14 cellular contexts compared by ENCODE assay signal in genomic region chr2:234218261-234219180, GRCh38.
DNase-seq lines count a peak whose midpoint lies in the region; ATAC-seq and TF ChIP-seq lines count a peak whose summit lies in the region.
"Had no signal": no experiment of that assay in that cellular context is flagged by ENCODE, and none has a peak within 500 bp of the region (broad histone marks: within the 10 kb centered on the region; RNA-seq: fewer than 3 reads in every experiment).

No MANE protein-coding gene starts in this region.

- DNase-seq in Ammon's horn (ENCODE audit: low spot score) (peak; percentile 6), GM23248 (peak; percentile 4), epithelial cell of proximal tubule (ENCODE audit: low read depth) (peak; percentile 23), GM13976 (ENCODE audit: low spot score) (no peak), H9 (no peak)
- DNase-seq: activated CD8-positive, alpha-beta T cell treated with anti-CD3 and anti-CD28 coated beads, Interleukin-2, amount 10 ng/mL, durations not matched to agents 7 days and 5 days; GDM1; GOT3; NCI-H1436; stimulated activated CD4-positive, alpha-beta T cell treated with anti-CD3 and anti-CD28 coated beads, Interleukin-2, amount 100 ng/mL, for 24 hours; stimulated activated CD8-positive, alpha-beta memory T cell treated with anti-CD3 and anti-CD28 coated beads, Interleukin-4, amount 100 ng/mL, for 48 hours had no signal

- H2BK20ac ChIP-seq in H9 (ENCODE audit: low read depth, low read length, poor library complexity, severe bottlenecking): no peak overlapping the region

- no peak overlapping the region for H3K4ac ChIP-seq in H9 (ENCODE audit: low read depth, low read length)

- H3K36me3 Mint-ChIP-seq in nephron (ENCODE audit: low read depth) (no peaks in the 10 kb centered on the region), H9 (ENCODE audit: insufficient read depth in 1 of 3, low read depth in 3 of 3) (no peaks in the 10 kb centered on the region)

- TF ChIP-seq CTCF in epithelial cell of proximal tubule (conservative IDR thresholded peaks at IDR 0.05; ENCODE audit: low read depth, low read length) (no peak), nephron (IDR thresholded peaks at IDR 0.05; ENCODE audit: unreplicated experiment in 3 of 3) (no peak), GM13976 (IDR thresholded peaks at IDR 0.05; ENCODE audit: borderline replicate concordance, control extremely low read depth, extremely low read depth, insufficient read depth, missing control alignments) (no peak), H9 (conservative IDR thresholded peaks at IDR 0.05) (no peak)

- no peak overlapping the region for H2BK5ac ChIP-seq in H9 (ENCODE audit: insufficient read length, low read length)

- H3K23ac ChIP-seq in H9 (ENCODE audit: insufficient read length, low read depth, low read length): no peak overlapping the region

- ATAC-seq in GM19467 (IDR thresholded peaks at IDR 0.05; ENCODE audit: unreplicated experiment): no peak
- ATAC-seq: activated CD8-positive, alpha-beta T cell treated with anti-CD3 and anti-CD28 coated beads, Interleukin-2, amount 10 ng/mL, durations not matched to agents 7 days and 5 days had no signal

- no peaks in the 10 kb centered on the region for H3K79me1 ChIP-seq in H9 (ENCODE audit: insufficient read depth, low read depth, low read length, poor library complexity, severe bottlenecking)

- no peak overlapping the region for H3K4me2 ChIP-seq in GM23248 (ENCODE audit: unreplicated experiment)
- H3K4me2 ChIP-seq in H9 (ENCODE audit: insufficient read depth, insufficient read length, low read length): no peak overlapping the region

- H3K27me3 Mint-ChIP-seq in nephron (ENCODE audit: low read depth): peaks cover under 1% of the 10 kb centered on the region
- H3K27me3 Mint-ChIP-seq in H9 (ENCODE audit: low read depth): no peaks in the 10 kb centered on the region; the same call in 1 of the 2 replicates

- no peak overlapping the region for H2AK5ac ChIP-seq in H9 (ENCODE audit: insufficient read length, low read length)

- no peaks in the 10 kb centered on the region for H3K9me3 Mint-ChIP-seq in nephron
- H3K9me3 Mint-ChIP-seq in H9: peaks cover 0 to 2% of the 10 kb centered on the region in 2 experiments; a peak in 1 of 5 replicates

- H3K14ac ChIP-seq in H9 (ENCODE audit: insufficient read depth, low read length): no peak overlapping the region

- H3K9ac ChIP-seq in GM23248: no peak overlapping the region
- no peak overlapping the region for H3K9ac ChIP-seq in H9 (ENCODE audit: extremely low read depth, insufficient read length, low read length)

- H2BK15ac ChIP-seq in H9 (ENCODE audit: low read depth, low read length): no peak overlapping the region

- no peak overlapping the region for H4K91ac ChIP-seq in H9 (ENCODE audit: insufficient read length, low read depth, low read length)

- H3K4me1 ChIP-seq in GM23248 (ENCODE audit: insufficient read depth) (no peaks in the 10 kb centered on the region), H9 (ENCODE audit: insufficient read depth, low read length) (no peaks in the 10 kb centered on the region)
- H3K4me1 ChIP-seq: tibial nerve had no signal

- no peak overlapping the region for H3K18ac ChIP-seq in H9 (ENCODE audit: insufficient read length, low read depth, low read length)

- peak overlapping the region; percentile 83 to 91 (median 84) for H3K27ac Mint-ChIP-seq in nephron
- peak overlapping the region in 1 of 3 experiments; percentile 6; a peak in 2 of 7 replicates for H3K27ac Mint-ChIP-seq in H9
- H3K27ac Mint-ChIP-seq: activated CD8-positive, alpha-beta T cell treated with anti-CD3 and anti-CD28 coated beads, Interleukin-2, amount 10 ng/mL, durations not matched to agents 7 days and 5 days had no signal

- no peak overlapping the region for H3K56ac ChIP-seq in H9 (ENCODE audit: insufficient read length, low read depth, low read length)

- H3K79me2 ChIP-seq in GM23248 (ENCODE audit: insufficient read depth): no peaks in the 10 kb centered on the region
- H3K79me2 ChIP-seq in H9 (ENCODE audit: insufficient read depth, low read length): no peaks in the 10 kb centered on the region

- no peak overlapping the region for H4K5ac ChIP-seq in H9 (ENCODE audit: insufficient read length, low read depth, low read length)

- H2AFZ ChIP-seq in GM23248 (no peak overlapping the region), H9 (ENCODE audit: low read length) (no peak overlapping the region)

- H3K9me3 ChIP-seq in GM23248 (ENCODE audit: low read depth) (no peaks in the 10 kb centered on the region), H9 (ENCODE audit: control insufficient read depth, low read depth, low read length) (no peaks in the 10 kb centered on the region)
- H3K9me3 ChIP-seq: tibial nerve had no signal

- no peaks in the 10 kb centered on the region for H4K20me1 ChIP-seq in GM23248 (ENCODE audit: insufficient read depth)
- no peaks in the 10 kb centered on the region for H4K20me1 ChIP-seq in H9 (ENCODE audit: control insufficient read depth, insufficient read depth, insufficient read length)

- no peaks in the 10 kb centered on the region; the same call in 1 of the 2 replicates for H3K9me2 ChIP-seq in GM23248 (ENCODE audit: insufficient read depth)

- no peaks in the 10 kb centered on the region for H3K23me2 ChIP-seq in H9 (ENCODE audit: insufficient read length, low read depth, low read length, poor library complexity, severe bottlenecking)

- H2BK12ac ChIP-seq in H9 (ENCODE audit: insufficient read length, low read depth, low read length): no peak overlapping the region

- in situ Hi-C loops in GM23248 (cut with MboI): no loop called here
- in situ Hi-C loops in GM13976 (cut with MboI; ENCODE audit: low sequenced_read_pairs, unreplicated experiment): no loop called here

- no peak overlapping the region for H3K27ac ChIP-seq in GM23248
- no peak overlapping the region for H3K27ac ChIP-seq in H9 (ENCODE audit: insufficient read length, low read depth, low read length)
- H3K27ac ChIP-seq: tibial nerve had no signal

- peak overlapping the region in 1 of 3 experiments; percentile 30 for H3K4me3 Mint-ChIP-seq in nephron
- no peak overlapping the region for H3K4me3 Mint-ChIP-seq in H9
- H3K4me3 Mint-ChIP-seq: activated CD8-positive, alpha-beta T cell treated with anti-CD3 and anti-CD28 coated beads, Interleukin-2, amount 10 ng/mL, durations not matched to agents 7 days and 5 days had no signal

- H3T11ph ChIP-seq in H9 (ENCODE audit: low read length): no peak overlapping the region

- H3K4me3 ChIP-seq in GM23248 (no peak overlapping the region), epithelial cell of proximal tubule (ENCODE audit: low read depth, low read length) (peak overlapping the region; percentile 49)
- H3K4me3 ChIP-seq: tibial nerve had no signal

- H4K8ac ChIP-seq in H9 (replicated peaks; ENCODE audit: insufficient read length, low read depth, low read length): no peak overlapping the region

- H3K27me3 ChIP-seq in GM23248 (replicated peaks; ENCODE audit: insufficient read depth): peaks cover 31% of the 10 kb centered on the region
- H3K27me3 ChIP-seq in H9 (ENCODE audit: insufficient read depth, low read length): no peaks in the 10 kb centered on the region
- H3K27me3 ChIP-seq: tibial nerve had no signal

- H2BK120ac ChIP-seq in H9 (ENCODE audit: low read depth, low read length, poor library complexity, severe bottlenecking): no peak overlapping the region

- no peaks in the 10 kb centered on the region for H3K36me3 ChIP-seq in GM23248 (ENCODE audit: low read depth)
- H3K36me3 ChIP-seq: tibial nerve had no signal

- 29 to 31% methylated on average over 13 of the region's 13 CpGs for WGBS in GM23248 (ENCODE audit: low coverage in 1 of 2, low lambda C conversion rate in 2 of 2, missing lambda C conversion rate in 2 of 2), 2 experiments
- WGBS in H9 (ENCODE audit: extremely low coverage, insufficient read length, low lambda C conversion rate): no CpG with 5 or more reads among the region's 13 CpGs

- H3K4me1 Mint-ChIP-seq in nephron: peaks cover 13% of the 10 kb centered on the region
- no peaks in the 10 kb centered on the region; a peak in 1 of 4 replicates for H3K4me1 Mint-ChIP-seq in H9

- H3F3A ChIP-seq in GM23248 (ENCODE audit: insufficient read depth): no peaks in the 10 kb centered on the region

Comparison
In these comparisons a context has a peak if more than half of its experiments do, and no peak if none do; other contexts are left out.
1. DNase-seq: peak in Ammon's horn (single experiment), GM23248 (single experiment) and epithelial cell of proximal tubule (single experiment); none in GM13976 (single experiment) and H9 (single experiment).